Comparison of ENCODE assay signal across 9 cellular contexts in genomic region chrX:138745215-138745614, GRCh38. TPM values are rescaled to one million over a fixed set of nuclear protein-coding genes. Genes with fewer than 3 reads are reported as not detected.
DNase-seq lines count a peak whose midpoint lies in the region; ATAC-seq and TF ChIP-seq lines count a peak whose summit lies in the region.
"Had no signal": no experiment of that assay in that cellular context is flagged by ENCODE, and none has a peak within 500 bp of the region (broad histone marks: within the 10 kb centered on the region; RNA-seq: fewer than 3 reads in every experiment).

No MANE protein-coding gene starts in this region.

- H3K4me1 Mint-ChIP-seq in osteocyte (ENCODE audit: unreplicated experiment), result no peaks in the 10 kb centered on the region

- H3K4me3 Mint-ChIP-seq in osteocyte (ENCODE audit: unreplicated experiment), result no peak overlapping the region

- peak; percentile 74 for ATAC-seq in GM18505 (IDR thresholded peaks at IDR 0.05; ENCODE audit: unreplicated experiment)
- ATAC-seq in HG03097 (IDR thresholded peaks at IDR 0.05; ENCODE audit: low FRiP score, unreplicated experiment), result peak; percentile 80

- DNase-seq in COLO829 (ENCODE audit: low spot score) (peak; percentile 23), RPMI8226 (peak; percentile 65), fibroblast of mammary gland (ENCODE audit: low read depth) (peak; percentile 62), osteocyte (ENCODE audit: extremely low spot score, unreplicated experiment) (no peak), epidermal melanocyte (ENCODE audit: insufficient read length, low spot score) (no peak)
- no peak for DNase-seq in activated effector memory CD4-positive, alpha-beta T cell treated with Interleukin-2 at 50 U/mL for 16 hours

- H3K9me3 Mint-ChIP-seq in osteocyte (ENCODE audit: unreplicated experiment), result no peaks in the 10 kb centered on the region

- no peak overlapping the region for H3K27ac Mint-ChIP-seq in osteocyte (ENCODE audit: unreplicated experiment)

- no peak overlapping the region for H3K4me3 ChIP-seq in fibroblast of mammary gland (ENCODE audit: control insufficient read depth, low read depth, low read length)

- TF ChIP-seq CTCF in fibroblast of mammary gland (conservative IDR thresholded peaks at IDR 0.05; ENCODE audit: control insufficient read depth, insufficient read depth, low read depth, low read length) (peak; percentile 73), osteocyte (IDR thresholded peaks at IDR 0.05) (peak; percentile 65)

- no peaks in the 10 kb centered on the region for H3K36me3 Mint-ChIP-seq in osteocyte (ENCODE audit: unreplicated experiment)

- H3K27me3 Mint-ChIP-seq in osteocyte (ENCODE audit: unreplicated experiment), result no peaks in the 10 kb centered on the region

- no peak for TF ChIP-seq POLR2A in GM18505 (IDR thresholded peaks at IDR 0.05; ENCODE audit: borderline replicate concordance, extremely low read depth, insufficient read depth, insufficient read length)

RNA-seq across cellular contexts. Expression of gene FGF13, which starts 33.7 kb away (rescaled TPM):
- total RNA-seq in osteocyte, result not detected in 2 replicates
- total RNA-seq: T-helper 2 cell treated with Interferon-gamma antibody and Interleukin-4, amounts not matched to agents 100 ng/mL and 5 ng/mL, for 36 hours had no signal

Comparison
In these comparisons a context has a peak if more than half of its experiments do, and no peak if none do; other contexts are left out.
1. DNase-seq: peak in COLO829 (single experiment), RPMI8226 (single experiment) and fibroblast of mammary gland (single experiment); none in osteocyte (single experiment), activated effector memory CD4-positive, alpha-beta T cell treated with Interleukin-2 at 50 U/mL for 16 hours (single experiment) and epidermal melanocyte (single experiment).